In the genomic region with DNA sequence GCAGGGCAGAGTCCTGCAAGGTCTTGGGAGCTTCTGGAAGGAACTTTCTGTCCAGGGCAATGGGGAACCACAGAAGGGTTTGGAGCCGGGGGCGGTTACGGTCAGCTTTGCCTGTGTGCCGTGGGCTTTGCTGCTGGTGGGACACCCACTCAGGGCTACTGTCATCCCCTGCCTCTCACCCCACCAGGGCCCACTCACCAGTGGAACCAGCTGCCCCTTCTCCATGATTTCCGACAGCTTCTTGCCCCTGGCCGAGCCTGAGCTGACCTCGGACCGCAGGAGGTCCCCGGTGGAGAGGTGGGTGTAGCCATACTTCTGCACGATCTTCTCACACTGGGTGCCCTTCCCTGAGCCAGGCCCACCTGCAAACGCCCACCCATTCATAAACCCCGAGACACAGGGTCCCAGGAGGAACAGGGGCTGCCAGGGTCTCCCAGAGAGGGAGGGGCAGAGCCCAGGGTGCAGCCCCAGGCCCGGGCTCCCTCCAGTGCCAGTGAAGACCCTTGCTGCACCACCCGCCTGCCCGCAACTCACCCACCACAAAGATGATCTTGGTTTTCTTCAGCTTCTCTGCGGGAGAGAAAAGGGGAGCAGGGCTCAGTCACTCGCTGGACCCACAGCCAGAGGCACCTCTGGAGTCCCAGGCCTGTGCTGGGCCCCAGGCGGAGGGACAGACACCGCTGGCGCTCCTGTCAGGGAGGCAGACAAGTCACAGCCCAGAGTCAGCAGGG, we compare ENCODE assay signal across 15 cellular contexts. TPM values are rescaled to one million over a fixed set of nuclear protein-coding genes. Genes with fewer than 3 reads are reported as not detected.
DNase-seq lines count a peak whose midpoint lies in the region; ATAC-seq and TF ChIP-seq lines count a peak whose summit lies in the region.
"Had no signal": no experiment of that assay in that cellular context is flagged by ENCODE, and none has a peak within 500 bp of the region (broad histone marks: within the 10 kb centered on the region; RNA-seq: fewer than 3 reads in every experiment).

No MANE protein-coding gene starts in this region.

- no peaks in the 10 kb centered on the region for H3K9me3 ChIP-seq in BLaER1 treated with 17β-estradiol and CSF1 and Interleukin-3, amounts not matched to agents 10 nM and 100 nM (replicated peaks in 1 of 11)
- no peaks in the 10 kb centered on the region for H3K9me3 ChIP-seq in iPS-15b (ENCODE audit: control insufficient read depth, insufficient read depth, low read length)
- no peaks in the 10 kb centered on the region for H3K9me3 ChIP-seq in gastrocnemius medialis

- no peaks in the 10 kb centered on the region for H3K27me3 Mint-ChIP-seq in activated T-helper 17 cell treated with anti-CD3 and anti-CD28 coated beads, Interleukin-2, amount 50 U/mL, for 72 hours
- H3K27me3 Mint-ChIP-seq: CD4-positive, CD25-positive, alpha-beta regulatory T cell had no signal

- TF ChIP-seq CTCF in gastrocnemius medialis (IDR thresholded peaks at IDR 0.05 in 4 of 5, conservative IDR thresholded peaks at IDR 0.05 in 1 of 5) = no peak

- intact Hi-C loops in gastrocnemius medialis (cut with DNase I; ENCODE audit: low total_unique reads) = no loop called here

- no peaks in the 10 kb centered on the region for H3K9me3 Mint-ChIP-seq in activated T-helper 17 cell treated with anti-CD3 and anti-CD28 coated beads, Interleukin-2, amount 50 U/mL, for 72 hours
- H3K9me3 Mint-ChIP-seq: CD4-positive, CD25-positive, alpha-beta regulatory T cell; H9 had no signal

- H3K4me3 ChIP-seq in BLaER1 treated with 17β-estradiol and CSF1 and Interleukin-3, amounts not matched to agents 10 nM and 100 nM = no peak overlapping the region
- H3K4me3 ChIP-seq in iPS-15b (ENCODE audit: low read depth, low read length) (no peak overlapping the region), gastrocnemius medialis (no peak overlapping the region)

- no peaks in the 10 kb centered on the region for H3K36me3 ChIP-seq in BLaER1 treated with 17β-estradiol and CSF1 and Interleukin-3, amounts not matched to agents 10 nM and 100 nM
- no peaks in the 10 kb centered on the region for H3K36me3 ChIP-seq in iPS-15b (ENCODE audit: control insufficient read depth, insufficient read depth, low read length)
- H3K36me3 ChIP-seq in gastrocnemius medialis = peaks cover 0 to 49% of the 10 kb centered on the region in 2 donors

- H3K4me1 ChIP-seq in BLaER1 treated with 17β-estradiol and CSF1 and Interleukin-3, amounts not matched to agents 10 nM and 100 nM = peaks cover 52 to 91% (median 82%) of the 10 kb centered on the region in 10 experiments
- H3K4me1 ChIP-seq in iPS-15b (ENCODE audit: control insufficient read depth, insufficient read depth, low read length) (no peaks in the 10 kb centered on the region), gastrocnemius medialis (peaks cover 43 to 47% of the 10 kb centered on the region in 2 donors)

- peaks cover 0 to 13% (median 0%) of the 10 kb centered on the region in 11 experiments; a peak in 1 of 22 replicates for H4K20me1 ChIP-seq in BLaER1 treated with 17β-estradiol and CSF1 and Interleukin-3, amounts not matched to agents 10 nM and 100 nM

- DNase-seq in gastrocnemius medialis = no peak
- no peak for DNase-seq in HuH-7.5 (ENCODE audit: low spot score)
- DNase-seq in activated T-cell treated with anti-CD3 and anti-CD28 coated beads, Interleukin-2, amount 50 U/mL, for 1 hour = no peak
- DNase-seq in pons (ENCODE audit: low spot score) = no peak
- no peak for DNase-seq in NCI-H2171 (lab: John Stamatoyannopoulos, UW)
- DNase-seq: Calu3; CD4-positive, CD25-positive, alpha-beta regulatory T cell; H9; NCI-H1436 treated with DMSO at 0.1 percent for 48 hours; NCI-H2107; Right ventricle myocardium superior had no signal

- peak overlapping the region; percentile 51 for H3K27ac Mint-ChIP-seq in activated T-helper 17 cell treated with anti-CD3 and anti-CD28 coated beads, Interleukin-2, amount 50 U/mL, for 72 hours
- H3K27ac Mint-ChIP-seq: H9 had no signal

- no peaks in the 10 kb centered on the region for H3K36me3 Mint-ChIP-seq in activated T-helper 17 cell treated with anti-CD3 and anti-CD28 coated beads, Interleukin-2, amount 50 U/mL, for 72 hours (ENCODE audit: low read depth)

- no peaks in the 10 kb centered on the region for H3K4me1 Mint-ChIP-seq in activated T-helper 17 cell treated with anti-CD3 and anti-CD28 coated beads, Interleukin-2, amount 50 U/mL, for 72 hours

- H3K27ac ChIP-seq in BLaER1 treated with 17β-estradiol and CSF1 and Interleukin-3, amounts not matched to agents 10 nM and 100 nM = peak overlapping the region in 6 of 11 experiments; percentile 10 to 41 (median 17); a peak in 4 of 22 replicates
- peak overlapping the region; percentile 86 to 96 (median 91) for H3K27ac ChIP-seq in gastrocnemius medialis

- in situ Hi-C loops in gastrocnemius medialis (cut with MboI; ENCODE audit: low sequenced_read_pairs in 4 of 4) = loop anchor here in 1 of 4 donors (5.0 kb wide), 1 partner anchor 135 kb away; a partner anchor contains a TSS

- ATAC-seq in activated T-helper 17 cell treated with anti-CD3 and anti-CD28 coated beads, Interleukin-2, amount 50 U/mL, for 72 hours (replicated peaks) = no peak
- no peak for ATAC-seq in gastrocnemius medialis
- ATAC-seq: Panc1 had no signal

- no peak for TF ChIP-seq POLR2A in gastrocnemius medialis (IDR thresholded peaks at IDR 0.05)

- H3K27me3 ChIP-seq in BLaER1 treated with 17β-estradiol and CSF1 and Interleukin-3, amounts not matched to agents 10 nM and 100 nM = peaks cover 8 to 17% (median 11%) of the 10 kb centered on the region in 11 experiments
- H3K27me3 ChIP-seq in iPS-15b (ENCODE audit: control insufficient read depth, insufficient read depth, low read length) = no peaks in the 10 kb centered on the region
- no peaks in the 10 kb centered on the region for H3K27me3 ChIP-seq in gastrocnemius medialis

- H3K4me3 Mint-ChIP-seq in activated T-helper 17 cell treated with anti-CD3 and anti-CD28 coated beads, Interleukin-2, amount 50 U/mL, for 72 hours = no peak overlapping the region
- H3K4me3 Mint-ChIP-seq: CD4-positive, CD25-positive, alpha-beta regulatory T cell; H9 had no signal

- H3K4me2 ChIP-seq in BLaER1 treated with 17β-estradiol and CSF1 and Interleukin-3, amounts not matched to agents 10 nM and 100 nM = peak overlapping the region; percentile 57 to 88 (median 83)

- peak overlapping the region in 8 of 11 experiments; percentile 32 to 56 (median 47); a peak in 11 of 22 replicates for H3K9ac ChIP-seq in BLaER1 treated with 17β-estradiol and CSF1 and Interleukin-3, amounts not matched to agents 10 nM and 100 nM
- peak overlapping the region; percentile 37 for H3K9ac ChIP-seq in iPS-15b (ENCODE audit: low read depth, low read length)

RNA-seq across cellular contexts. Expression of a gene that starts 4.8 kb away (rescaled TPM):
- total RNA-seq in activated T-helper 17 cell treated with anti-CD3 and anti-CD28 coated beads, Interleukin-2, amount 50 U/mL, for 72 hours = 10 to 100 TPM; 23.2 to 79.0 TPM
- 100 to 1,000 TPM; 240 to 489 (median 359) TPM for total RNA-seq in gastrocnemius medialis

RNA-seq across cellular contexts. Expression of a gene that starts 18.2 kb away (rescaled TPM):
- total RNA-seq in activated T-helper 17 cell treated with anti-CD3 and anti-CD28 coated beads, Interleukin-2, amount 50 U/mL, for 72 hours = 10 to 100 TPM in 1 of 2 donors, 1 to 10 TPM in 1; 10.0 to 18.7 TPM
- total RNA-seq in gastrocnemius medialis = 10 to 100 TPM; 27.4 to 49.8 (median 32.6) TPM
- total RNA-seq: Calu3 had no signal

RNA-seq across cellular contexts. Expression of a gene that starts 26.7 kb away (rescaled TPM):
- 100 to 1,000 TPM in 1 of 2 donors, 10 to 100 TPM in 1; 61.7 to 124 TPM for total RNA-seq in activated T-helper 17 cell treated with anti-CD3 and anti-CD28 coated beads, Interleukin-2, amount 50 U/mL, for 72 hours
- total RNA-seq in gastrocnemius medialis = 10 to 100 TPM; 46.7 to 69.3 (median 56.9) TPM

RNA-seq across cellular contexts. Expression of a gene that starts 44.2 kb away (rescaled TPM):
- total RNA-seq in activated T-helper 17 cell treated with anti-CD3 and anti-CD28 coated beads, Interleukin-2, amount 50 U/mL, for 72 hours = 10 to 100 TPM; 19.6 to 19.8 TPM
- 10 to 100 TPM; 11.2 to 48.4 (median 23.6) TPM for total RNA-seq in gastrocnemius medialis

RNA-seq across cellular contexts. Expression of a gene that starts 57.9 kb away (rescaled TPM):
- total RNA-seq in activated T-helper 17 cell treated with anti-CD3 and anti-CD28 coated beads, Interleukin-2, amount 50 U/mL, for 72 hours = 1 to 10 TPM; 2.6 to 3.7 TPM
- 1 to 10 TPM in 1 of 4 donors, not detected in 3; 4.2 TPM for total RNA-seq in gastrocnemius medialis
